In genomic region chr12:46210835-46211439, GRCh38 we compare ENCODE assay signal across 11 cellular contexts. TPM values are rescaled to one million over a fixed set of nuclear protein-coding genes. Genes with fewer than 3 reads are reported as not detected.
DNase-seq lines count a peak whose midpoint lies in the region; ATAC-seq and TF ChIP-seq lines count a peak whose summit lies in the region.
"Had no signal": no experiment of that assay in that cellular context is flagged by ENCODE, and none has a peak within 500 bp of the region (broad histone marks: within the 10 kb centered on the region; RNA-seq: fewer than 3 reads in every experiment).

No MANE protein-coding gene starts in this region.

- no peaks in the 10 kb centered on the region for H3K27me3 ChIP-seq in CD4-positive, alpha-beta memory T cell (ENCODE audit: insufficient read depth, low read length)
- no peaks in the 10 kb centered on the region for H3K27me3 ChIP-seq in muscle layer of duodenum (ENCODE audit: low read depth, low read length)

- peak overlapping the region; percentile 96 to 100 (median 99) for H3K27ac Mint-ChIP-seq in CD4-positive, alpha-beta memory T cell
- H3K27ac Mint-ChIP-seq in activated naive CD8-positive, alpha-beta T cell treated with anti-CD3 and anti-CD28 coated beads for 36 hours, result peak overlapping the region; percentile 100

- peak in 1 of 5 donors; percentile 44 for DNase-seq in CD4-positive, alpha-beta memory T cell
- no peak for DNase-seq in activated naive CD8-positive, alpha-beta T cell treated with anti-CD3 and anti-CD28 coated beads for 36 hours
- no peak for DNase-seq in GOT3 (lab: John Stamatoyannopoulos, UW)
- no peak for DNase-seq in GM20000 (ENCODE audit: low spot score)
- no peak for DNase-seq in NCI-H526 treated with DMSO at 0.1 percent for 48 hours (lab: John Stamatoyannopoulos, UW)
- DNase-seq: dermis blood vessel endothelial cell, lower lobe of right lung, MM.1S had no signal

- peaks cover 31% of the 10 kb centered on the region for H3K36me3 ChIP-seq in CD4-positive, alpha-beta memory T cell (ENCODE audit: insufficient read depth, low read length)
- peaks cover 0 to under 1% of the 10 kb centered on the region in 2 donors for H3K36me3 ChIP-seq in muscle layer of duodenum (ENCODE audit: control insufficient read depth in 1 of 2, insufficient read depth in 2 of 2, low read length in 2 of 2)

- no peaks in the 10 kb centered on the region for H3K9me3 ChIP-seq in CD4-positive, alpha-beta memory T cell (ENCODE audit: control insufficient read depth in 1 of 2, low read length in 2 of 2)
- no peaks in the 10 kb centered on the region for H3K9me3 ChIP-seq in muscle layer of duodenum (ENCODE audit: control insufficient read depth in 1 of 2, low read length in 2 of 2)
- H3K9me3 ChIP-seq: lower lobe of right lung had no signal

- H3K4me1 Mint-ChIP-seq in CD4-positive, alpha-beta memory T cell, result peaks cover 73 to 87% (median 80%) of the 10 kb centered on the region in 4 donors
- H3K4me1 Mint-ChIP-seq in activated naive CD8-positive, alpha-beta T cell treated with anti-CD3 and anti-CD28 coated beads for 36 hours, result peaks cover 91% of the 10 kb centered on the region

- peaks cover 86% of the 10 kb centered on the region for H3K4me1 ChIP-seq in CD4-positive, alpha-beta memory T cell (ENCODE audit: insufficient read depth, low read length)
- peaks cover 6 to 23% of the 10 kb centered on the region in 2 donors for H3K4me1 ChIP-seq in muscle layer of duodenum (ENCODE audit: control insufficient read depth in 1 of 2, insufficient read depth in 2 of 2, low read length in 2 of 2)

- H3K9me3 Mint-ChIP-seq in CD4-positive, alpha-beta memory T cell, result peaks cover 0 to 3% (median 0%) of the 10 kb centered on the region in 8 donors
- H3K9me3 Mint-ChIP-seq in activated naive CD8-positive, alpha-beta T cell treated with anti-CD3 and anti-CD28 coated beads for 36 hours, result peaks cover 6% of the 10 kb centered on the region

- H3K36me3 Mint-ChIP-seq in CD4-positive, alpha-beta memory T cell, result peaks cover 51 to 79% of the 10 kb centered on the region in 2 donors
- peaks cover 94% of the 10 kb centered on the region for H3K36me3 Mint-ChIP-seq in activated naive CD8-positive, alpha-beta T cell treated with anti-CD3 and anti-CD28 coated beads for 36 hours

- intact Hi-C loops in CD4-positive, alpha-beta memory T cell (cut with micrococcal nuclease), result loop anchor here (1.0 kb wide), 2 partner anchors 8 to 56 kb away; no protein-coding TSS in a partner anchor

- CTCF ChIA-PET in CD4-positive, alpha-beta memory T cell (lab: Charles Lee; ENCODE audit: partially characterized antibody), result interaction anchor here (1.0 kb wide), 1 partner anchor 59 kb away, joined by 3 read pairs; no protein-coding TSS in a partner anchor

- H3K27ac ChIP-seq in CD4-positive, alpha-beta memory T cell (ENCODE audit: low read depth, low read length), result peak overlapping the region; percentile 87
- peak overlapping the region; percentile 71 for H3K27ac ChIP-seq in muscle layer of duodenum (ENCODE audit: low read length)

- no peak overlapping the region for H3K4me3 ChIP-seq in CD4-positive, alpha-beta memory T cell (ENCODE audit: low read length in 2 of 2)
- no peak overlapping the region for H3K4me3 ChIP-seq in muscle layer of duodenum (ENCODE audit: low read depth in 1 of 2, low read length in 2 of 2)
- H3K4me3 ChIP-seq: lower lobe of right lung had no signal

- peak; percentile 17 for ATAC-seq in HG02610 (IDR thresholded peaks at IDR 0.05; ENCODE audit: unreplicated experiment)
- no peak for ATAC-seq in GM18873 (IDR thresholded peaks at IDR 0.05; ENCODE audit: low FRiP score, unreplicated experiment)

- TF ChIP-seq CTCF in GM20000 (IDR thresholded peaks at IDR 0.05; ENCODE audit: extremely low read depth, missing control alignments), result no peak

- POLR2A ChIA-PET in CD4-positive, alpha-beta memory T cell (lab: Charles Lee; ENCODE audit: partially characterized antibody), result interaction anchor here (1.0 to 13.0 kb wide), 4 partner anchors 8 to 161 kb away, joined by 3 to 134 read pairs (median 63); partner anchors contain the start of gene SLC38A1

- H3K4me3 Mint-ChIP-seq in CD4-positive, alpha-beta memory T cell, result peak overlapping the region in 7 of 8 donors; percentile 36 to 83 (median 62)
- peak overlapping the region; percentile 70 for H3K4me3 Mint-ChIP-seq in activated naive CD8-positive, alpha-beta T cell treated with anti-CD3 and anti-CD28 coated beads for 36 hours

- no peaks in the 10 kb centered on the region for H3K27me3 Mint-ChIP-seq in CD4-positive, alpha-beta memory T cell
- H3K27me3 Mint-ChIP-seq in activated naive CD8-positive, alpha-beta T cell treated with anti-CD3 and anti-CD28 coated beads for 36 hours, result no peaks in the 10 kb centered on the region

RNA-seq across cellular contexts. Expression of gene SLC38A1, which starts 57.9 kb away (rescaled TPM):
- total RNA-seq in CD4-positive, alpha-beta memory T cell, result 100 to 1,000 TPM; 265 to 272 TPM
- polyA plus RNA-seq in CD4-positive, alpha-beta memory T cell, result 100 to 1,000 TPM; 230 to 307 TPM
- 100 to 1,000 TPM; 255 to 260 TPM for total RNA-seq in activated naive CD8-positive, alpha-beta T cell treated with anti-CD3 and anti-CD28 coated beads for 36 hours
